16 cellular contexts compared by ENCODE assay signal in genomic region chr9:122393284-122393983, GRCh38. TPM values are rescaled to one million over a fixed set of nuclear protein-coding genes. Genes with fewer than 3 reads are reported as not detected.
A peak's percentile ranks its signal among the peaks of the same experiment; 100 is the strongest.
DNase-seq lines count a peak whose midpoint lies in the region; ATAC-seq and TF ChIP-seq lines count a peak whose summit lies in the region.
"Had no signal": no experiment of that assay in that cellular context is flagged by ENCODE, and none has a peak within 500 bp of the region (broad histone marks: within the 10 kb centered on the region; RNA-seq: fewer than 3 reads in every experiment).

No MANE protein-coding gene starts in this region.

- no peaks in the 10 kb centered on the region for H3K4me1 Mint-ChIP-seq in activated naive CD4-positive, alpha-beta T cell treated with anti-CD3 and anti-CD28 coated beads, Interleukin-2, amount 10 ng/mL, durations not matched to agents 7 days and 5 days
- no peaks in the 10 kb centered on the region for H3K4me1 Mint-ChIP-seq in activated T-helper 17 cell treated with anti-CD3 and anti-CD28 coated beads, Interleukin-2, amount 50 U/mL, for 72 hours
- peaks cover 15% of the 10 kb centered on the region for H3K4me1 Mint-ChIP-seq in CD14-positive monocyte
- H3K4me1 Mint-ChIP-seq: central memory CD8-positive, alpha-beta T cell; nephron had no signal

- H3K27me3 Mint-ChIP-seq in activated naive CD4-positive, alpha-beta T cell treated with anti-CD3 and anti-CD28 coated beads, Interleukin-2, amount 10 ng/mL, durations not matched to agents 7 days and 5 days = peaks cover 30% of the 10 kb centered on the region
- peaks cover 25% of the 10 kb centered on the region for H3K27me3 Mint-ChIP-seq in activated T-helper 17 cell treated with anti-CD3 and anti-CD28 coated beads, Interleukin-2, amount 50 U/mL, for 72 hours
- peaks cover 0 to 2% (median 2%) of the 10 kb centered on the region in 3 donors for H3K27me3 Mint-ChIP-seq in CD14-positive monocyte (ENCODE audit: low read depth in 3 of 3)

- H3K36me3 ChIP-seq in mucosa of rectum (ENCODE audit: control insufficient read depth in 2 of 2, insufficient read depth in 2 of 2, low read length in 2 of 2) = no peaks in the 10 kb centered on the region
- no peaks in the 10 kb centered on the region for H3K36me3 ChIP-seq in suprapubic skin
- H3K36me3 ChIP-seq: adrenal gland, SJCRH30 had no signal

- no peak for TF ChIP-seq CTCF in suprapubic skin (IDR thresholded peaks at IDR 0.05)
- TF ChIP-seq CTCF in CD14-positive monocyte (IDR thresholded peaks at IDR 0.05) = no peak

- no peak for TF ChIP-seq POLR2A in suprapubic skin (IDR thresholded peaks at IDR 0.05)

- no peak overlapping the region for H3K4me3 Mint-ChIP-seq in activated naive CD4-positive, alpha-beta T cell treated with anti-CD3 and anti-CD28 coated beads, Interleukin-2, amount 10 ng/mL, durations not matched to agents 7 days and 5 days
- no peak overlapping the region for H3K4me3 Mint-ChIP-seq in activated T-helper 17 cell treated with anti-CD3 and anti-CD28 coated beads, Interleukin-2, amount 50 U/mL, for 72 hours
- H3K4me3 Mint-ChIP-seq in CD14-positive monocyte = no peak overlapping the region
- H3K4me3 Mint-ChIP-seq: central memory CD8-positive, alpha-beta T cell; nephron had no signal

- CTCF ChIA-PET in activated naive CD4-positive, alpha-beta T cell treated with anti-CD3 and anti-CD28 coated beads, Interleukin-2, amount 10 ng/mL, durations not matched to agents 7 days and 5 days (lab: Charles Lee) = no interaction called here

- intact Hi-C loops in CD14-positive monocyte (cut with micrococcal nuclease) = no loop called here

- no peak for TF ChIP-seq EP300 in suprapubic skin (IDR thresholded peaks at IDR 0.05)

- DNase-seq in activated naive CD4-positive, alpha-beta T cell treated with anti-CD3 and anti-CD28 coated beads, Interleukin-2, amount 50 U/mL, for 72 hours (ENCODE audit: low spot score in 2 of 2) = no peak
- no peak for DNase-seq in activated naive CD4-positive, alpha-beta T cell treated with anti-CD3 and anti-CD28 coated beads, Interleukin-2, amount 10 ng/mL, durations not matched to agents 7 days and 5 days
- DNase-seq in suprapubic skin (ENCODE audit: low spot score in 2 of 2) = no peak
- no peak for DNase-seq in NCI-H1436 treated with DMSO at 0.1 percent for 48 hours (lab: John Stamatoyannopoulos, UW)
- DNase-seq in CD14-positive monocyte (ENCODE audit: low spot score) = no peak
- DNase-seq in NOMO-1 (lab: John Stamatoyannopoulos, UW; ENCODE audit: unreplicated experiment in 2 of 2) = no peak
- DNase-seq: adrenal gland; EL; NCI-H1436; SJCRH30; stimulated activated CD4-positive, alpha-beta T cell treated with anti-CD3 and anti-CD28 coated beads, Interleukin-15, amount 100 ng/mL, for 24 hours; T1000 had no signal

- H3K9me3 ChIP-seq in mucosa of rectum (ENCODE audit: control insufficient read depth in 2 of 2, low read length in 2 of 2) = no peaks in the 10 kb centered on the region
- no peaks in the 10 kb centered on the region for H3K9me3 ChIP-seq in suprapubic skin
- H3K9me3 ChIP-seq: adrenal gland, SJCRH30 had no signal

- H3K4me3 ChIP-seq in mucosa of rectum (ENCODE audit: low read length in 2 of 2) = no peak overlapping the region
- no peak overlapping the region for H3K4me3 ChIP-seq in suprapubic skin
- H3K4me3 ChIP-seq: adrenal gland, SJCRH30 had no signal

- H3K27me3 ChIP-seq in mucosa of rectum (ENCODE audit: control insufficient read depth in 2 of 2, insufficient read depth in 2 of 2, low read length in 2 of 2) (no peaks in the 10 kb centered on the region), suprapubic skin (no peaks in the 10 kb centered on the region)
- H3K27me3 ChIP-seq: adrenal gland, SJCRH30 had no signal

- 78% methylated on average over 8 of the region's 8 CpGs for WGBS in suprapubic skin

- H3K27ac ChIP-seq in mucosa of rectum (ENCODE audit: low read depth in 2 of 2, low read length in 2 of 2) (peak overlapping the region; percentile 49 to 50), suprapubic skin (peak overlapping the region; percentile 50)

- ATAC-seq in activated naive CD4-positive, alpha-beta T cell treated with anti-CD3 and anti-CD28 coated beads, Interleukin-2, amount 50 U/mL, for 72 hours = peak; percentile 37 to 66
- peak; percentile 9 for ATAC-seq in activated T-helper 17 cell treated with anti-CD3 and anti-CD28 coated beads, Interleukin-2, amount 50 U/mL, for 72 hours (replicated peaks)

- H3K4me1 ChIP-seq in mucosa of rectum (ENCODE audit: control insufficient read depth in 2 of 2, insufficient read depth in 2 of 2, low read length in 2 of 2) (peaks cover 0 to 3% of the 10 kb centered on the region in 2 donors), suprapubic skin (peaks cover 30% of the 10 kb centered on the region)
- H3K4me1 ChIP-seq: adrenal gland had no signal

- no peak overlapping the region for H3K9ac ChIP-seq in mucosa of rectum (ENCODE audit: low read depth in 1 of 2, low read length in 2 of 2)

- H3K9me3 Mint-ChIP-seq in activated naive CD4-positive, alpha-beta T cell treated with anti-CD3 and anti-CD28 coated beads, Interleukin-2, amount 50 U/mL, for 72 hours = no peaks in the 10 kb centered on the region
- H3K9me3 Mint-ChIP-seq in activated naive CD4-positive, alpha-beta T cell treated with anti-CD3 and anti-CD28 coated beads, Interleukin-2, amount 10 ng/mL, durations not matched to agents 7 days and 5 days = no peaks in the 10 kb centered on the region
- no peaks in the 10 kb centered on the region for H3K9me3 Mint-ChIP-seq in activated T-helper 17 cell treated with anti-CD3 and anti-CD28 coated beads, Interleukin-2, amount 50 U/mL, for 72 hours
- H3K9me3 Mint-ChIP-seq in CD14-positive monocyte = peaks cover 0 to 2% (median 0%) of the 10 kb centered on the region in 7 donors
- H3K9me3 Mint-ChIP-seq: central memory CD8-positive, alpha-beta T cell; nephron had no signal

- no peak overlapping the region for H3K27ac Mint-ChIP-seq in activated naive CD4-positive, alpha-beta T cell treated with anti-CD3 and anti-CD28 coated beads, Interleukin-2, amount 50 U/mL, for 72 hours
- H3K27ac Mint-ChIP-seq in activated naive CD4-positive, alpha-beta T cell treated with anti-CD3 and anti-CD28 coated beads, Interleukin-2, amount 10 ng/mL, durations not matched to agents 7 days and 5 days = no peak overlapping the region
- H3K27ac Mint-ChIP-seq in activated T-helper 17 cell treated with anti-CD3 and anti-CD28 coated beads, Interleukin-2, amount 50 U/mL, for 72 hours = no peak overlapping the region
- peak overlapping the region in 1 of 7 donors; percentile 50 for H3K27ac Mint-ChIP-seq in CD14-positive monocyte
- H3K27ac Mint-ChIP-seq: nephron had no signal

- no peaks in the 10 kb centered on the region for H3K36me3 Mint-ChIP-seq in activated naive CD4-positive, alpha-beta T cell treated with anti-CD3 and anti-CD28 coated beads, Interleukin-2, amount 50 U/mL, for 72 hours
- H3K36me3 Mint-ChIP-seq in activated naive CD4-positive, alpha-beta T cell treated with anti-CD3 and anti-CD28 coated beads, Interleukin-2, amount 10 ng/mL, durations not matched to agents 7 days and 5 days = no peaks in the 10 kb centered on the region
- no peaks in the 10 kb centered on the region for H3K36me3 Mint-ChIP-seq in activated T-helper 17 cell treated with anti-CD3 and anti-CD28 coated beads, Interleukin-2, amount 50 U/mL, for 72 hours (ENCODE audit: low read depth)
- H3K36me3 Mint-ChIP-seq in CD14-positive monocyte = peaks cover 46 to 53% of the 10 kb centered on the region in 2 donors

RNA-seq across cellular contexts. Expression of gene PTGS1, which starts 22.6 kb away (rescaled TPM):
- total RNA-seq in activated naive CD4-positive, alpha-beta T cell treated with anti-CD3 and anti-CD28 coated beads, Interleukin-2, amount 50 U/mL, for 72 hours = under 1 TPM; 0.25 to 0.54 TPM
- total RNA-seq in activated T-helper 17 cell treated with anti-CD3 and anti-CD28 coated beads, Interleukin-2, amount 50 U/mL, for 72 hours = under 1 TPM; 0.13 to 0.37 TPM
- 100 to 1,000 TPM in 1 of 4 donors, 10 to 100 TPM in 3; 64.3 to 124 (median 73.1) TPM for total RNA-seq in suprapubic skin
- 10 to 100 TPM; 17.9 to 20.5 TPM for polyA plus RNA-seq in CD14-positive monocyte

Comparison
In these comparisons a context has a peak if more than half of its experiments do, and no peak if none do; other contexts are left out.
1. RNA of gene PTGS1, which starts 22.6 kb away (total RNA-seq): 64.3 to 124 TPM in suprapubic skin; 0.25 to 0.54 TPM in activated naive CD4-positive, alpha-beta T cell treated with anti-CD3 and anti-CD28 coated beads, Interleukin-2, amount 50 U/mL, for 72 hours and 0.13 to 0.37 TPM in activated T-helper 17 cell treated with anti-CD3 and anti-CD28 coated beads, Interleukin-2, amount 50 U/mL, for 72 hours; every median in the first group is over 10 times any median in the second.